8 cellular contexts compared by ENCODE assay signal in the genomic region with DNA sequence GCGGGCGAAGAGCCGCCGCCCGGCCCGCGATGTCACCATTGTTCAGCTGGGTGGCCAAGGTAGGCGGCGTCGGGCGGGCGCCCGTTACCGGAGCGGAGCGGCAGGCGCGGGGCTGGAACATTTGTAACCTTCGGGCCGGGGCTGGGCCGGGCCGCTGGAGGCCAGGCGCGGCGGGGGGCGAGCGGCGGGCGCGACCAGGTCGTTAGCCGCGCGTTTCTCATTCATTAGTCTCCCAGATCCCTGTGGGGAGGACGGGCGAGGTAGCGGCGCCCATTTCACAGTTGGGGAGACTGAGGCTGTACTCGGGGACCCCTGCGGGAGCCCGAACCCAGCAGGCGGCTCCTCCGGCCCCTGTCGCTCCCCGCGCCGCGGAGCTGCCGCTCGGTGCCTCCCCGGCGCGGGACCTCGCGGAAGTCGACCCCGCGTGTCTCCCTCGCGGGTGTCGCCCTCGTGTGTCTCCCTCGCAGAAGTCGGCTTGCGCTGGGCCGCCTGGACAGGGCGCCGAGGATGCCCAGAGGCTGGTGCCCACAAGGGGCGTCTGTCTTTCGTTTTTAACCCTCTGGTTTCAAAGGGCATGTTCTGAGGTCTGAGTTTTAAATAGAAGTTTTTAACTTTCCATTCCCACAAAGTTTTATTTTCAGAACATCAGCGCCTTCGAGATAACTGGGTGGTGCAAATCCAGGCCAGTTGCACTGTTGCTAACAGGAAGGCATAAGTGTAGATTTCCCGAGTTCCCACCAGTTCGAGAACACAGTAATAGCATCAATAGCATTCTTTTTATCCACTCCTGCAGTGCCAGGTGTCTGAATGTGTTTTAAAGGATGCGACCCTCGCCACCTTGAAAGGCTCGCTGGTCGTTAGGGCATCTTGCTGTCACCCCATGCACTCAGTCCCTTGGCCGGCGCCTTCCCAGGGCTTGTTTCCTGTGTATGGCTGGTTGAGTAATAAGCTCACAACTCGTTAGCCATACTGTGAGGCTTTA. TPM values are rescaled to one million over a fixed set of nuclear protein-coding genes. Genes with fewer than 3 reads are reported as not detected.
A peak's percentile ranks its signal among the peaks of the same experiment; 100 is the strongest.
DNase-seq lines count a peak whose midpoint lies in the region; ATAC-seq and TF ChIP-seq lines count a peak whose summit lies in the region.

No MANE protein-coding gene starts in this region.

- peak; percentile 74 to 78 (median 77) for DNase-seq in CD4-positive, alpha-beta memory T cell
- DNase-seq in SK-N-MC (ENCODE audit: low read depth, low spot score), result no peak
- peak; percentile 66 for DNase-seq in activated naive CD4-positive, alpha-beta T cell treated with anti-CD3 and anti-CD28 coated beads, Interleukin-2, amount 50 U/mL, for 16 hours
- peak; percentile 22 for DNase-seq in glomerular endothelial cell (ENCODE audit: extremely low read depth, low read depth, low spot score)
- DNase-seq in osteoblast (ENCODE audit: insufficient read length, low spot score, missing footprints), result peak; percentile 96

- H4K20me1 ChIP-seq in osteoblast (ENCODE audit: insufficient read depth, low read length), result no peaks in the 10 kb centered on the region

- H3K4me3 Mint-ChIP-seq in CD4-positive, alpha-beta memory T cell, result peak overlapping the region; percentile 86 to 92 (median 88)

- peak overlapping the region; percentile 81 for H2AFZ ChIP-seq in osteoblast (ENCODE audit: low read length)

- H3K27ac ChIP-seq in CD4-positive, alpha-beta memory T cell (ENCODE audit: low read depth, low read length), result peak overlapping the region; percentile 75
- H3K27ac ChIP-seq in SK-N-MC (no peak overlapping the region), osteoblast (ENCODE audit: low read depth, low read length) (peak overlapping the region; percentile 58), thymus (ENCODE audit: low read depth) (peak overlapping the region; percentile 74)

- CTCF ChIA-PET in CD4-positive, alpha-beta memory T cell (lab: Charles Lee; ENCODE audit: partially characterized antibody), result interaction anchor here (0.9 to 3.3 kb wide), 14 partner anchors 10 to 753 kb away, joined by 3 to 32 read pairs (median 4); no protein-coding TSS in a partner anchor

- H3K4me2 ChIP-seq in osteoblast (ENCODE audit: insufficient read depth, low read length), result peak overlapping the region; percentile 97

- peaks cover 43% of the 10 kb centered on the region for H3K79me2 ChIP-seq in osteoblast (ENCODE audit: insufficient read depth, low read length)

- peaks cover 22% of the 10 kb centered on the region for H3K4me1 ChIP-seq in CD4-positive, alpha-beta memory T cell (ENCODE audit: insufficient read depth, low read length)
- H3K4me1 ChIP-seq in osteoblast (ENCODE audit: insufficient read depth, low read length) (peaks cover 26% of the 10 kb centered on the region), thymus (ENCODE audit: control insufficient read depth, insufficient read depth, low read length) (peaks cover 19% of the 10 kb centered on the region)

- POLR2A ChIA-PET in CD4-positive, alpha-beta memory T cell (lab: Charles Lee; ENCODE audit: partially characterized antibody), result interaction anchor here (1.5 to 3.3 kb wide), 4 partner anchors 86 to 174 kb away, joined by 3 to 23 read pairs (median 6); a partner anchor contains a TSS

- TF ChIP-seq CTCF in osteoblast (IDR thresholded peaks at IDR 0.05; ENCODE audit: extremely low read depth, low read depth, low read length), result peak; percentile 69

- ATAC-seq in GM19324 (IDR thresholded peaks at IDR 0.05; ENCODE audit: low FRiP score, unreplicated experiment), result peak; percentile 83
- ATAC-seq in HG03442 (IDR thresholded peaks at IDR 0.05; ENCODE audit: unreplicated experiment), result peak; percentile 64

- no peaks in the 10 kb centered on the region for H3K36me3 ChIP-seq in CD4-positive, alpha-beta memory T cell (ENCODE audit: insufficient read depth, low read length)
- H3K36me3 ChIP-seq in SK-N-MC (ENCODE audit: insufficient read depth, low read length) (no peaks in the 10 kb centered on the region), osteoblast (ENCODE audit: insufficient read depth, low read length) (no peaks in the 10 kb centered on the region), thymus (ENCODE audit: control insufficient read depth, insufficient read depth) (no peaks in the 10 kb centered on the region)

- H3K9me3 Mint-ChIP-seq in CD4-positive, alpha-beta memory T cell, result no peaks in the 10 kb centered on the region

- no peaks in the 10 kb centered on the region for H3K27me3 Mint-ChIP-seq in CD4-positive, alpha-beta memory T cell

- H3K27me3 ChIP-seq in CD4-positive, alpha-beta memory T cell (ENCODE audit: insufficient read depth, low read length), result no peaks in the 10 kb centered on the region
- H3K27me3 ChIP-seq in osteoblast (ENCODE audit: insufficient read depth, low read length) (no peaks in the 10 kb centered on the region), thymus (ENCODE audit: control insufficient read depth, insufficient read depth) (no peaks in the 10 kb centered on the region)

- H3K27ac Mint-ChIP-seq in CD4-positive, alpha-beta memory T cell, result peak overlapping the region; percentile 84 to 91 (median 88)

- 3% methylated on average over 81 of the region's 81 CpGs for WGBS in thymus

- no peaks in the 10 kb centered on the region for H3K36me3 Mint-ChIP-seq in CD4-positive, alpha-beta memory T cell

- H3K4me1 Mint-ChIP-seq in CD4-positive, alpha-beta memory T cell, result peaks cover 16 to 40% (median 24%) of the 10 kb centered on the region in 4 donors

- H3K4me3 ChIP-seq in CD4-positive, alpha-beta memory T cell (ENCODE audit: low read length in 2 of 2), result peak overlapping the region; percentile 67 to 69
- H3K4me3 ChIP-seq in SK-N-MC (peak overlapping the region; percentile 77), osteoblast (ENCODE audit: insufficient read depth, low read length) (peak overlapping the region; percentile 74), thymus (ENCODE audit: low read length) (peak overlapping the region; percentile 95)

- intact Hi-C loops in CD4-positive, alpha-beta memory T cell (cut with micrococcal nuclease), result loop anchor here (1.0 to 2.0 kb wide), 5 partner anchors 86 to 375 kb away; a partner anchor contains a TSS

- H3K9me3 ChIP-seq in CD4-positive, alpha-beta memory T cell (ENCODE audit: control insufficient read depth in 1 of 2, low read length in 2 of 2), result no peaks in the 10 kb centered on the region
- no peaks in the 10 kb centered on the region for H3K9me3 ChIP-seq in SK-N-MC (ENCODE audit: low read depth, low read length)
- H3K9me3 ChIP-seq in osteoblast (ENCODE audit: low read depth, low read length), result no peaks in the 10 kb centered on the region
- H3K9me3 ChIP-seq in thymus (ENCODE audit: control insufficient read depth), result no peaks in the 10 kb centered on the region

- peak overlapping the region; percentile 60 for H3K9ac ChIP-seq in SK-N-MC (ENCODE audit: insufficient read length)

RNA-seq across cellular contexts. Expression of a gene that starts 17.6 kb away (rescaled TPM):
- 1 to 10 TPM; 1.5 to 1.9 TPM for total RNA-seq in CD4-positive, alpha-beta memory T cell
- not detected for polyA plus RNA-seq in CD4-positive, alpha-beta memory T cell
- total RNA-seq in glomerular endothelial cell, result not detected in 2 replicates
- not detected in 2 replicates for total RNA-seq in osteoblast
- 0.71 TPM for polyA plus RNA-seq in thymus
